In the genomic region with DNA sequence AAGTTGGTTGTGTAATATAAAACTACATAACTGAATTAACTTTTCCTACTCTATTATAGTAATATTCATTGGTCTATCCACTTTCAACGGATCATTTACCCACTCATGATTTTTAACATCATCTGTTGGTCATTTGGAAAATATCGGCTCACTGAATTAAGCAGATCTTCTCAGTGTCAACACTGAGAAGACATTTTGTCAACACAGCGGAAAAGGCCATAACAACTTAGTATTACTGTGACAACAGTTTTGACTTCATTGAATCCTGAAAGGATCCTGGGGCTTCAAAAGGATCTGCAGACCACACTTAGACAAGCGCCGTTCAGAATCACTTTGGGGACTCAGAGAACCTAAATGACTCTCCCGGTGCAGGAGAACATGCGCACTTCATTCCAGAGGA, we compare ENCODE assay signal across 1 cellular context.
TF ChIP-seq lines count a peak whose summit lies in the region.

No MANE protein-coding gene starts in this region.

TF ChIP-seq in SK-N-SH, 30 proteins besides CTCF, POLR2A, EP300 and RAD21 (continued from another document):
- TF ChIP-seq NRF1 (IDR thresholded peaks at IDR 0.05; ENCODE audit: low read depth, low read length) (no peak), TAF1 (IDR thresholded peaks at IDR 0.05; ENCODE audit: borderline replicate concordance, low read depth, low read length) (no peak)
